In the genomic region with DNA sequence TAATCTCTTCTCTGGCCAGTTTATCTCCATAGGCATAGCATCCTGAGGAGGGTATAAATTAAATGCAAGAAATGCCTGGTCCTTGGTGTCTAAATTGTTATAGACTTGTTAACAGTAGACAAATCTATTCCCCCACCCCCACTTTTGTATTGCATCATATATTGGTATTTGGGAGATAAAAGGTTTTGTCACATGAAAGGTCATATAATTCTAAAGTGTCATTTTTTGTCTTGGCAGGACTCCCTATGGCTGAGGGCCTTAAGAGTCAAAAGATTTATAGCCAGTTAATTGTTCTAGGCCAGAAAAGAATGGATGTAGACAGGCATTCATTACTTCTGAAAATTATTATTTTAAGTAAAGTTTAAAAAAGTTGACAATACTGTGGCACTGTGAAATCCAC, we compare ENCODE assay signal across 20 cellular contexts.
A peak's percentile ranks its signal among the peaks of the same experiment; 100 is the strongest.
DNase-seq lines count a peak whose midpoint lies in the region; ATAC-seq and TF ChIP-seq lines count a peak whose summit lies in the region.
"Had no signal": no experiment of that assay in that cellular context is flagged by ENCODE, and none has a peak within 500 bp of the region (broad histone marks: within the 10 kb centered on the region; RNA-seq: fewer than 3 reads in every experiment).

No MANE protein-coding gene starts in this region.

- DNase-seq in DND-41 (no peak), OCI-LY7 (ENCODE audit: low spot score) (no peak), adrenal gland (peak in 5 of 7 donors; percentile 20 to 64 (median 57)), osteoblast (ENCODE audit: insufficient read length, low spot score, missing footprints) (no peak), GM13977 (ENCODE audit: low spot score) (no peak), heart left ventricle (no peak), GDM1 (lab: John Stamatoyannopoulos, UW) (no peak)
- DNase-seq: 8988T; ACHN; AML-193; BE2C; CD4-positive, alpha-beta T cell; CD8-positive, alpha-beta memory T cell; DMS 273 treated with DMSO at 0.1 percent for 48 hours; DMS79; GOT3; HFFc6 had no signal

- H3K4me1 ChIP-seq in DND-41 (ENCODE audit: insufficient read depth, low read length) (peaks cover 4% of the 10 kb centered on the region; the same call in 1 of the 2 replicates), OCI-LY7 (ENCODE audit: insufficient read depth, low read length, poor library complexity, severe bottlenecking) (peaks cover 11% of the 10 kb centered on the region), adrenal gland (replicated peaks in 1 of 2) (peaks cover 9 to 21% of the 10 kb centered on the region in 2 donors), osteoblast (ENCODE audit: insufficient read depth, low read length) (no peaks in the 10 kb centered on the region), heart left ventricle (no peaks in the 10 kb centered on the region)
- H3K4me1 ChIP-seq: A549; BE2C; BLaER1 treated with 17β-estradiol and CSF1 and Interleukin-3, amounts not matched to agents 10 nM and 100 nM; HAP-1 had no signal

- no peaks in the 10 kb centered on the region for H3K27me3 ChIP-seq in DND-41 (ENCODE audit: insufficient read depth, low read length, poor library complexity)
- H3K27me3 ChIP-seq in adrenal gland, result no peaks in the 10 kb centered on the region
- no peaks in the 10 kb centered on the region for H3K27me3 ChIP-seq in osteoblast (ENCODE audit: insufficient read depth, low read length)
- no peaks in the 10 kb centered on the region for H3K27me3 ChIP-seq in heart left ventricle
- H3K27me3 ChIP-seq: BLaER1 treated with 17β-estradiol and CSF1 and Interleukin-3, amounts not matched to agents 10 nM and 100 nM had no signal

- H3K4me3 ChIP-seq in DND-41 (ENCODE audit: low read depth in 1 of 2, low read length in 2 of 2) (no peak overlapping the region), OCI-LY7 (ENCODE audit: low read depth, low read length, poor library complexity, severe bottlenecking) (no peak overlapping the region), adrenal gland (no peak overlapping the region), osteoblast (ENCODE audit: insufficient read depth, low read length) (no peak overlapping the region), heart left ventricle (no peak overlapping the region)
- H3K4me3 ChIP-seq: A549; BLaER1 treated with 17β-estradiol and CSF1 and Interleukin-3, amounts not matched to agents 10 nM and 100 nM; HAP-1 had no signal

- no peak for ATAC-seq in DND-41 (ENCODE audit: insufficient read depth, low read depth)
- ATAC-seq in heart left ventricle, result no peak
- ATAC-seq: A549 had no signal

- no peaks in the 10 kb centered on the region for H3K9me3 ChIP-seq in DND-41 (ENCODE audit: insufficient read depth, low read length, severe bottlenecking)
- no peaks in the 10 kb centered on the region for H3K9me3 ChIP-seq in OCI-LY7 (ENCODE audit: low read length)
- no peaks in the 10 kb centered on the region for H3K9me3 ChIP-seq in adrenal gland (replicated peaks in 1 of 3)
- no peaks in the 10 kb centered on the region for H3K9me3 ChIP-seq in osteoblast (ENCODE audit: low read depth, low read length)
- no peaks in the 10 kb centered on the region for H3K9me3 ChIP-seq in heart left ventricle
- H3K9me3 ChIP-seq: A549, BE2C, HAP-1 had no signal

- POLR2A ChIA-PET in OCI-LY7 (lab: Charles Lee), result no interaction called here

- peak overlapping the region; percentile 67; the same call in 1 of the 2 replicates for H2AFZ ChIP-seq in DND-41 (ENCODE audit: low read depth, low read length)
- peak overlapping the region; percentile 94 for H2AFZ ChIP-seq in OCI-LY7 (ENCODE audit: low read length)
- H2AFZ ChIP-seq in osteoblast (ENCODE audit: low read length), result peak overlapping the region; percentile 53

- intact Hi-C loops in OCI-LY7 (cut with micrococcal nuclease; ENCODE audit: unreplicated experiment), result no loop called here
- intact Hi-C loops in adrenal gland (cut with DNase I), result no loop called here
- intact Hi-C loops in heart left ventricle (cut with DNase I), result no loop called here

- CTCF ChIA-PET in OCI-LY7 (lab: Charles Lee; ENCODE audit: unreplicated experiment), result no interaction called here

- H3K9me2 ChIP-seq in OCI-LY7 (ENCODE audit: insufficient read depth, low read length), result no peaks in the 10 kb centered on the region; the same call in 1 of the 2 replicates

- no TSS peak for BruUV-seq in OCI-LY7 (replicated peaks; lab: Mats Ljungman, UMichigan)

- TF ChIP-seq CTCF in DND-41 (IDR thresholded peaks at IDR 0.05; ENCODE audit: borderline replicate concordance, extremely low read depth, low read length, poor library complexity, severe bottlenecking) (no peak), OCI-LY7 (conservative IDR thresholded peaks at IDR 0.05; ENCODE audit: low read length) (no peak), adrenal gland (IDR thresholded peaks at IDR 0.05) (no peak), osteoblast (IDR thresholded peaks at IDR 0.05; ENCODE audit: extremely low read depth, low read depth, low read length) (no peak), GM13977 (IDR thresholded peaks at IDR 0.05; ENCODE audit: extremely low read depth, insufficient read depth, missing control alignments) (no peak), heart left ventricle (IDR thresholded peaks at IDR 0.05) (no peak)

- H3K9ac ChIP-seq in DND-41 (ENCODE audit: low read depth, low read length), result no peak overlapping the region
- H3K9ac ChIP-seq: BLaER1 treated with 17β-estradiol and CSF1 and Interleukin-3, amounts not matched to agents 10 nM and 100 nM had no signal

- no peaks in the 10 kb centered on the region for H3K36me3 ChIP-seq in DND-41 (ENCODE audit: insufficient read depth, low read length)
- H3K36me3 ChIP-seq in OCI-LY7 (ENCODE audit: insufficient read depth, low read length), result no peaks in the 10 kb centered on the region
- no peaks in the 10 kb centered on the region for H3K36me3 ChIP-seq in adrenal gland (replicated peaks in 1 of 2)
- no peaks in the 10 kb centered on the region for H3K36me3 ChIP-seq in osteoblast (ENCODE audit: insufficient read depth, low read length)
- H3K36me3 ChIP-seq in heart left ventricle, result no peaks in the 10 kb centered on the region
- H3K36me3 ChIP-seq: BE2C; BLaER1 treated with 17β-estradiol and CSF1 and Interleukin-3, amounts not matched to agents 10 nM and 100 nM; HAP-1 had no signal

- no peak for TF ChIP-seq POLR2A in adrenal gland (IDR thresholded peaks at IDR 0.05)
- no peak for TF ChIP-seq POLR2A in heart left ventricle (IDR thresholded peaks at IDR 0.05)

- H3K79me2 ChIP-seq in DND-41 (ENCODE audit: insufficient read depth, low read length) (no peaks in the 10 kb centered on the region), OCI-LY7 (ENCODE audit: insufficient read depth, low read depth, low read length) (no peaks in the 10 kb centered on the region), osteoblast (ENCODE audit: insufficient read depth, low read length) (no peaks in the 10 kb centered on the region)

- in situ Hi-C loops in GM13977 (cut with MboI; ENCODE audit: low pct_unique_long_range_greater_than_20kb, low sequenced_read_pairs, unreplicated experiment), result no loop called here

- no peak overlapping the region for H3K27ac ChIP-seq in DND-41 (ENCODE audit: low read length)
- H3K27ac ChIP-seq in OCI-LY7 (ENCODE audit: low read depth, low read length, poor library complexity, severe bottlenecking), result no peak overlapping the region
- H3K27ac ChIP-seq in adrenal gland, result peak overlapping the region in 4 of 5 donors; percentile 46 to 84 (median 51)
- H3K27ac ChIP-seq in osteoblast (ENCODE audit: low read depth, low read length), result no peak overlapping the region
- H3K27ac ChIP-seq in heart left ventricle, result no peak overlapping the region
- H3K27ac ChIP-seq: A549; BLaER1 treated with 17β-estradiol and CSF1 and Interleukin-3, amounts not matched to agents 10 nM and 100 nM had no signal

- no peak overlapping the region for H3K4me2 ChIP-seq in DND-41 (ENCODE audit: insufficient read depth, low read length)
- no peak overlapping the region; the same call in 1 of the 2 replicates for H3K4me2 ChIP-seq in OCI-LY7 (ENCODE audit: low read length)
- no peak overlapping the region for H3K4me2 ChIP-seq in osteoblast (ENCODE audit: insufficient read depth, low read length)
- H3K4me2 ChIP-seq: A549; BLaER1 treated with 17β-estradiol and CSF1 and Interleukin-3, amounts not matched to agents 10 nM and 100 nM had no signal

- H4K20me1 ChIP-seq in DND-41 (ENCODE audit: insufficient read depth, low read length) (no peaks in the 10 kb centered on the region), OCI-LY7 (ENCODE audit: insufficient read depth, low read length) (no peaks in the 10 kb centered on the region), osteoblast (ENCODE audit: insufficient read depth, low read length) (no peaks in the 10 kb centered on the region)
- H4K20me1 ChIP-seq: BLaER1 treated with 17β-estradiol and CSF1 and Interleukin-3, amounts not matched to agents 10 nM and 100 nM had no signal

Comparison
In these comparisons a context has a peak if more than half of its experiments do, and no peak if none do; other contexts are left out.
1. DNase-seq: peak in adrenal gland (5 of 7); none in DND-41 (single experiment), OCI-LY7 (single experiment), osteoblast (single experiment), GM13977 (single experiment), heart left ventricle (0 of 5) and GDM1 (single experiment).
2. H3K27ac ChIP-seq: peak in adrenal gland (4 of 5); none in DND-41 (single experiment), OCI-LY7 (single experiment), osteoblast (single experiment) and heart left ventricle (0 of 12).
3. Peak in every context shown above with its lines, with median percentiles within 50 percentile points of each other: H2AFZ ChIP-seq.